ENCODE assay signal across 9 cellular contexts in the genomic region with DNA sequence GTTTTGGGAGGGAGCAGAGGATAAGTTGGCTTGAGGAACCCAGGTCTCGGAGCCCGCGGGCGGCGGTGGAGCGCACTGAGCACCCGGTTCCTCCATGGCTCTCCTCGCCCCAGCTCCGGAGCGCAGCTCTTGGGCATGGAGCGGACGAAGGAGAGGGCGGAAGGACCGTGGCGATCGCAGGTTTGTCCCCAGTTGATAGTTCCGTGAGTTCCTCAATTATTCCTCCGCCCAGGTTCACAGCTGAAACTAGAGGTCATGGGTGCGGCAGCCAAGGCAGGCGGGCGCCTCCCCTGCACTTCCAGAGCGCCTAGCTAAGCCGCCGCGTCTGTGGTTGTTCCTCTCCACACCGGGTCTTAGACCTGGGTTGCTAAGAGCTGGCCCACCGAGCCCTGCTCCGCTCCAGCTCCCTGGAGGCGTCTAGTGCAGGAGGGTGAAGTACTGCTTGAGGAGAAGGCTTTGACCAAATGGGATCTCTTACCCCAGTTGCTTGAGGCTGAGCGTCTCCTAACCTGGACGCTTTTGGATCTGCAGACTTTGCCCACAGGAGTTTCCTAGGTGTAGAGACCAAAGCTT. TPM values are rescaled to one million over a fixed set of nuclear protein-coding genes. Genes with fewer than 3 reads are reported as not detected.
DNase-seq lines count a peak whose midpoint lies in the region; ATAC-seq and TF ChIP-seq lines count a peak whose summit lies in the region.
"Had no signal": no experiment of that assay in that cellular context is flagged by ENCODE, and none has a peak within 500 bp of the region (broad histone marks: within the 10 kb centered on the region; RNA-seq: fewer than 3 reads in every experiment).

A gene with protein sequence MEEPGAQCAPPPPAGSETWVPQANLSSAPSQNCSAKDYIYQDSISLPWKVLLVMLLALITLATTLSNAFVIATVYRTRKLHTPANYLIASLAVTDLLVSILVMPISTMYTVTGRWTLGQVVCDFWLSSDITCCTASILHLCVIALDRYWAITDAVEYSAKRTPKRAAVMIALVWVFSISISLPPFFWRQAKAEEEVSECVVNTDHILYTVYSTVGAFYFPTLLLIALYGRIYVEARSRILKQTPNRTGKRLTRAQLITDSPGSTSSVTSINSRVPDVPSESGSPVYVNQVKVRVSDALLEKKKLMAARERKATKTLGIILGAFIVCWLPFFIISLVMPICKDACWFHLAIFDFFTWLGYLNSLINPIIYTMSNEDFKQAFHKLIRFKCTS (minus strand): TSS at position 184 of the 573 bp plus-strand sequence. CDS start 88 bp downstream, at position 96.

- no peak for DNase-seq in HFFc6
- peak; percentile 50 for DNase-seq in adipocyte (ENCODE audit: low read depth)
- no peak for DNase-seq in COLO829 (ENCODE audit: low spot score)
- DNase-seq in activated gamma-delta T cell treated with Interleukin-2 at 50 U/mL for 16 hours = no peak
- no peak for DNase-seq in thyroid gland
- DNase-seq: GOT3 had no signal

- no peaks in the 10 kb centered on the region for H3K9me3 Mint-ChIP-seq in HFFc6

- intact Hi-C loops in thyroid gland (cut with DNase I) = no loop called here

- H3K27me3 Mint-ChIP-seq in HFFc6 (ENCODE audit: insufficient read depth) = peaks cover 22% of the 10 kb centered on the region

- H3K27me3 ChIP-seq in adipocyte (replicated peaks; ENCODE audit: control insufficient read depth, insufficient read depth, low read length) = peaks cover 39% of the 10 kb centered on the region
- peaks cover 4% of the 10 kb centered on the region for H3K27me3 ChIP-seq in thyroid gland

- H3K4me3 ChIP-seq in adipocyte (ENCODE audit: low read length) (peak within 1 kb of the TSS; percentile 13), iPS-18c (ENCODE audit: insufficient read depth, low read depth, low read length) (peak within 1 kb of the TSS; percentile 74), skin epidermis (peak within 1 kb of the TSS in 6 of 7 experiments; percentile 7 to 37 (median 22)), thyroid gland (replicated peaks in 1 of 3) (peak within 1 kb of the TSS in 1 of 3 donors; percentile 19)

- H3K27ac ChIP-seq in skin epidermis = no peak within 1 kb of the TSS
- no peak within 1 kb of the TSS for H3K27ac ChIP-seq in thyroid gland

- TF ChIP-seq POLR2A in thyroid gland (IDR thresholded peaks at IDR 0.05) = no peak

- no peak for ATAC-seq in HG03457 (IDR thresholded peaks at IDR 0.05; ENCODE audit: unreplicated experiment)

- H3K36me3 ChIP-seq in adipocyte (ENCODE audit: control insufficient read depth, insufficient read depth, low read length, severe bottlenecking) = no peaks in the 10 kb centered on the region
- H3K36me3 ChIP-seq in thyroid gland = no peaks in the 10 kb centered on the region

- H3K36me3 Mint-ChIP-seq in HFFc6 (ENCODE audit: low read depth) = peaks cover 5% of the 10 kb centered on the region; the same call in 1 of the 2 replicates

- H3K9ac ChIP-seq in adipocyte (ENCODE audit: low read length) = no peak within 1 kb of the TSS

- no peaks in the 10 kb centered on the region for H3K9me3 ChIP-seq in adipocyte (ENCODE audit: control insufficient read depth, low read length)
- no peaks in the 10 kb centered on the region for H3K9me3 ChIP-seq in iPS-18c (ENCODE audit: control insufficient read depth, insufficient read depth, low read length)
- no peaks in the 10 kb centered on the region for H3K9me3 ChIP-seq in thyroid gland

- peaks cover 5% of the 10 kb centered on the region for H3K4me1 ChIP-seq in adipocyte (ENCODE audit: control insufficient read depth, insufficient read depth, low read length)
- peaks cover 8 to 17% of the 10 kb centered on the region in 2 donors for H3K4me1 ChIP-seq in thyroid gland

- H3K27ac Mint-ChIP-seq in HFFc6 = no peak within 1 kb of the TSS

- H3K4me3 Mint-ChIP-seq in HFFc6 = peak within 1 kb of the TSS; percentile 82

- H3K4me1 Mint-ChIP-seq in HFFc6 (ENCODE audit: low read depth) = peaks cover 45% of the 10 kb centered on the region

- 0% methylated on average over 6 to 11 of the region's 31 CpGs for WGBS in thyroid gland, 2 donors

- TF ChIP-seq CTCF in HFFc6 (IDR thresholded peaks at IDR 0.05) = no peak
- no peak for TF ChIP-seq CTCF in thyroid gland (IDR thresholded peaks at IDR 0.05)

RNA-seq across cellular contexts. Expression of the gene that starts here (rescaled TPM):
- total RNA-seq in HFFc6 (2021; fragmentation: NEBNext Ultra II Directional; extraction: Animal tissue kit (Norgen Biotek cat#: 25700)) = under 1 TPM; 0.14 to 0.87 (median 0.18) TPM
- under 1 TPM in 1 of 4 donors, not detected in 3; 0.13 TPM for total RNA-seq in thyroid gland
